In genomic region chr12:57861967-57862366, GRCh38 we compare ENCODE assay signal across 22 cellular contexts. TPM values are rescaled to one million over a fixed set of nuclear protein-coding genes. Genes with fewer than 3 reads are reported as not detected.
DNase-seq lines count a peak whose midpoint lies in the region; ATAC-seq, FAIRE-seq and TF ChIP-seq lines count a peak whose summit lies in the region.
"Had no signal": no experiment of that assay in that cellular context is flagged by ENCODE, and none has a peak within 500 bp of the region (broad histone marks: within the 10 kb centered on the region; RNA-seq: fewer than 3 reads in every experiment).

No MANE protein-coding gene starts in this region.

- no peak overlapping the region for H2AFZ ChIP-seq in astrocyte (ENCODE audit: low read depth, low read length)
- H2AFZ ChIP-seq in H9 (ENCODE audit: low read length) = no peak overlapping the region
- H2AFZ ChIP-seq: GM23248 had no signal

- TF ChIP-seq CTCF in cardiac muscle cell (IDR thresholded peaks at IDR 0.05; ENCODE audit: low read depth, low read length) (no peak), astrocyte (IDR thresholded peaks at IDR 0.05; ENCODE audit: insufficient read depth, low read depth, low read length) (no peak), H9 (conservative IDR thresholded peaks at IDR 0.05) (no peak), A673 (conservative IDR thresholded peaks at IDR 0.05; ENCODE audit: low read depth, low read length) (no peak), breast epithelium (IDR thresholded peaks at IDR 0.05) (no peak)

- H3K4me2 ChIP-seq in astrocyte (ENCODE audit: low read length) (no peak overlapping the region), H9 (ENCODE audit: insufficient read depth, insufficient read length, low read length) (no peak overlapping the region)

- H4K91ac ChIP-seq in H9 (ENCODE audit: insufficient read length, low read depth, low read length) = no peak overlapping the region

- CTCF ChIA-PET in A673 (lab: Charles Lee) = no interaction called here

- FAIRE-seq in astrocyte (lab: Jason Lieb, UNC) = no peak
- FAIRE-seq: GM19239 had no signal

- no peak overlapping the region for H2BK15ac ChIP-seq in H9 (ENCODE audit: low read depth, low read length)

- H3K4me3 Mint-ChIP-seq in astrocyte (ENCODE audit: unreplicated experiment) (no peak overlapping the region), H9 (no peak overlapping the region)
- H3K4me3 Mint-ChIP-seq: B cell; CD4-positive, alpha-beta T cell had no signal

- H3K56ac ChIP-seq in H9 (ENCODE audit: insufficient read length, low read depth, low read length) = no peak overlapping the region

- TF ChIP-seq POLR2A in breast epithelium (IDR thresholded peaks at IDR 0.05) = no peak

- no peak overlapping the region for H3K14ac ChIP-seq in H9 (ENCODE audit: insufficient read depth, low read length)

- POLR2A ChIA-PET in A673 (lab: Charles Lee; ENCODE audit: low non-redundant PET) = interaction anchor here (0.6 kb wide), 1 partner anchor 17 kb away, joined by 6 read pairs; no protein-coding TSS in a partner anchor

- no TSS peak for BruUV-seq in A673 (replicated peaks; lab: Mats Ljungman, UMichigan)

- H4K20me1 ChIP-seq in astrocyte (ENCODE audit: insufficient read depth, low read length) (no peaks in the 10 kb centered on the region), H9 (ENCODE audit: control insufficient read depth, insufficient read depth, insufficient read length) (no peaks in the 10 kb centered on the region)

- H3K36me3 ChIP-seq in cardiac muscle cell = no peaks in the 10 kb centered on the region
- no peaks in the 10 kb centered on the region for H3K36me3 ChIP-seq in astrocyte (ENCODE audit: insufficient read depth, low read length)
- H3K36me3 ChIP-seq in A673 (ENCODE audit: insufficient read depth, low read length, poor library complexity, severe bottlenecking) = no peaks in the 10 kb centered on the region
- H3K36me3 ChIP-seq in breast epithelium = no peaks in the 10 kb centered on the region
- H3K36me3 ChIP-seq: SJSA1 had no signal

- H3K4ac ChIP-seq in H9 (ENCODE audit: low read depth, low read length) = no peak overlapping the region

- H3K36me3 Mint-ChIP-seq in astrocyte (ENCODE audit: low read depth, unreplicated experiment) (no peaks in the 10 kb centered on the region), H9 (ENCODE audit: insufficient read depth in 1 of 3, low read depth in 3 of 3) (no peaks in the 10 kb centered on the region)

- H2AK5ac ChIP-seq in H9 (ENCODE audit: insufficient read length, low read length) = no peak overlapping the region

- DNase-seq in cardiac muscle cell (ENCODE audit: low read depth in 1 of 2, low spot score in 1 of 2) (no peak), Right ventricle myocardium inferior (ENCODE audit: missing footprints) (no peak), astrocyte (ENCODE audit: low read depth) (no peak), kidney tubule cell (ENCODE audit: low spot score) (peak; percentile 15), H9 (no peak), A673 (ENCODE audit: low spot score) (no peak), breast epithelium (ENCODE audit: low spot score in 2 of 2) (no peak)
- DNase-seq: CD4-positive, alpha-beta T cell; GDM1; MV-4-11; NCI-H1694 treated with DMSO at 0.1 percent for 48 hours; NCI-H2107; NCI-H510A; NCI-H82 had no signal

- H3K79me1 ChIP-seq in H9 (ENCODE audit: insufficient read depth, low read depth, low read length, poor library complexity, severe bottlenecking) = no peaks in the 10 kb centered on the region

- no CpG with 5 or more reads among the region's 4 CpGs for WGBS in H9 (ENCODE audit: extremely low coverage, insufficient read length, low lambda C conversion rate)

- H4K8ac ChIP-seq in H9 (replicated peaks; ENCODE audit: insufficient read length, low read depth, low read length) = no peak overlapping the region

- peaks cover 21% of the 10 kb centered on the region for H3K4me1 Mint-ChIP-seq in astrocyte (ENCODE audit: low read depth, unreplicated experiment)
- peaks cover 16% of the 10 kb centered on the region in 2 experiments for H3K4me1 Mint-ChIP-seq in H9

- H3K27ac ChIP-seq in cardiac muscle cell (peak overlapping the region; percentile 57), astrocyte (ENCODE audit: low read depth, low read length) (no peak overlapping the region), H9 (ENCODE audit: insufficient read length, low read depth, low read length) (no peak overlapping the region), A673 (ENCODE audit: low read depth, low read length, poor library complexity, severe bottlenecking) (no peak overlapping the region), breast epithelium (no peak overlapping the region)
- H3K27ac ChIP-seq: 22Rv1, GM23248, SJSA1 had no signal

- H3K4me3 ChIP-seq in cardiac muscle cell = no peak overlapping the region
- no peak overlapping the region for H3K4me3 ChIP-seq in astrocyte (ENCODE audit: insufficient read depth, low read depth, low read length)
- H3K4me3 ChIP-seq in A673 (ENCODE audit: low read depth, low read length, poor library complexity, severe bottlenecking) = no peak overlapping the region
- no peak overlapping the region for H3K4me3 ChIP-seq in breast epithelium
- H3K4me3 ChIP-seq: GM23248, SJSA1 had no signal

- H3K27ac Mint-ChIP-seq in astrocyte (ENCODE audit: unreplicated experiment) (peak overlapping the region; percentile 69), H9 (no peak overlapping the region)
- H3K27ac Mint-ChIP-seq: B cell; CD4-positive, alpha-beta T cell had no signal

- H3K18ac ChIP-seq in H9 (ENCODE audit: insufficient read length, low read depth, low read length) = no peak overlapping the region

- no peak overlapping the region for H2BK20ac ChIP-seq in H9 (ENCODE audit: low read depth, low read length, poor library complexity, severe bottlenecking)

- H3K27me3 ChIP-seq in cardiac muscle cell (no peaks in the 10 kb centered on the region), astrocyte (ENCODE audit: insufficient read depth, low read length) (no peaks in the 10 kb centered on the region), H9 (ENCODE audit: insufficient read depth, low read length) (peaks cover 2% of the 10 kb centered on the region; the same call in 1 of the 2 replicates), A673 (replicated peaks; ENCODE audit: insufficient read depth, low read depth, low read length, poor library complexity) (no peaks in the 10 kb centered on the region), breast epithelium (no peaks in the 10 kb centered on the region)

- H3K23me2 ChIP-seq in H9 (ENCODE audit: insufficient read length, low read depth, low read length, poor library complexity, severe bottlenecking) = peaks cover 8% of the 10 kb centered on the region

- peaks cover 2% of the 10 kb centered on the region for H3K9me3 Mint-ChIP-seq in astrocyte (ENCODE audit: unreplicated experiment)
- no peaks in the 10 kb centered on the region for H3K9me3 Mint-ChIP-seq in H9
- H3K9me3 Mint-ChIP-seq: CD4-positive, alpha-beta T cell had no signal

- ATAC-seq in Right ventricle myocardium inferior = no peak
- no peak for ATAC-seq in GM19035 (IDR thresholded peaks at IDR 0.05; ENCODE audit: unreplicated experiment)

- no peak overlapping the region for H3K9ac ChIP-seq in astrocyte (ENCODE audit: low read length)
- H3K9ac ChIP-seq in H9 (ENCODE audit: extremely low read depth, insufficient read length, low read length) = no peak overlapping the region
- H3K9ac ChIP-seq: GM23248 had no signal

- H3T11ph ChIP-seq in H9 (ENCODE audit: low read length) = no peak overlapping the region

- H2BK5ac ChIP-seq in H9 (ENCODE audit: insufficient read length, low read length) = no peak overlapping the region

- H2BK12ac ChIP-seq in H9 (ENCODE audit: insufficient read length, low read depth, low read length) = no peak overlapping the region

- peaks cover 14% of the 10 kb centered on the region for H3K27me3 Mint-ChIP-seq in astrocyte (ENCODE audit: low read depth, unreplicated experiment)
- H3K27me3 Mint-ChIP-seq in H9 (ENCODE audit: low read depth) = peaks cover 59% of the 10 kb centered on the region

- H4K5ac ChIP-seq in H9 (ENCODE audit: insufficient read length, low read depth, low read length) = no peak overlapping the region

- no peak overlapping the region for H3K23ac ChIP-seq in H9 (ENCODE audit: insufficient read length, low read depth, low read length)

- H3K4me1 ChIP-seq in cardiac muscle cell (ENCODE audit: low read depth) (peaks cover 22% of the 10 kb centered on the region), astrocyte (ENCODE audit: insufficient read depth, low read length) (peaks cover 16% of the 10 kb centered on the region), H9 (ENCODE audit: insufficient read depth, low read length) (no peaks in the 10 kb centered on the region; the same call in 1 of the 2 replicates), A673 (ENCODE audit: insufficient read depth, low read length, poor library complexity, severe bottlenecking) (peaks cover 19% of the 10 kb centered on the region), breast epithelium (peaks cover 0 to 6% of the 10 kb centered on the region in 2 donors)

- no peak overlapping the region for H2BK120ac ChIP-seq in H9 (ENCODE audit: low read depth, low read length, poor library complexity, severe bottlenecking)

- no peaks in the 10 kb centered on the region for H3K79me2 ChIP-seq in astrocyte (ENCODE audit: insufficient read depth, low read length)
- no peaks in the 10 kb centered on the region for H3K79me2 ChIP-seq in H9 (ENCODE audit: insufficient read depth, low read length)

- no peaks in the 10 kb centered on the region for H3K9me3 ChIP-seq in cardiac muscle cell (ENCODE audit: low read depth)
- H3K9me3 ChIP-seq in astrocyte (ENCODE audit: insufficient read depth, low read depth, low read length) = no peaks in the 10 kb centered on the region
- no peaks in the 10 kb centered on the region for H3K9me3 ChIP-seq in H9 (ENCODE audit: control insufficient read depth, low read depth, low read length)
- H3K9me3 ChIP-seq in A673 (ENCODE audit: low read depth, low read length, poor library complexity, severe bottlenecking) = no peaks in the 10 kb centered on the region
- no peaks in the 10 kb centered on the region for H3K9me3 ChIP-seq in breast epithelium
- H3K9me3 ChIP-seq: Caco-2, SJSA1 had no signal

- intact Hi-C loops in Right ventricle myocardium inferior (cut with DNase I) (no loop called here), A673 (cut with micrococcal nuclease; ENCODE audit: unreplicated experiment) (no loop called here), breast epithelium (cut with DNase I; ENCODE audit: low total_unique reads) (loop anchor here (1.0 kb wide), 1 partner anchor 16 kb away; the partner anchor contains the start of gene CTDSP2)

RNA-seq across cellular contexts. Expression of gene CTDSP2, which starts 15.4 kb away (rescaled TPM):
- total RNA-seq in cardiac muscle cell = 103 and 105 TPM in 2 replicates
- 82.9 and 108 TPM in 2 replicates for polyA plus RNA-seq in cardiac muscle cell
- 105 TPM for total RNA-seq in Right ventricle myocardium inferior
- total RNA-seq in astrocyte = 87.1 and 91.9 TPM in 2 replicates
- total RNA-seq in H9 (2021) = 97.5 and 103 TPM in 2 replicates
- total RNA-seq in A673 (2021) = 115 and 132 TPM in 2 replicates
- total RNA-seq in breast epithelium = 100 to 1,000 TPM; 144 to 175 (median 167) TPM

RNA-seq across cellular contexts. Expression of gene AVIL, which starts 43.4 kb away (rescaled TPM):
- 1.6 TPM in 2 replicates for total RNA-seq in cardiac muscle cell
- 1.7 and 2.9 TPM in 2 replicates for polyA plus RNA-seq in cardiac muscle cell
- 2.1 TPM for total RNA-seq in Right ventricle myocardium inferior
- total RNA-seq in astrocyte = 2.5 and 3.2 TPM in 2 replicates
- 1.9 and 2.2 TPM in 2 replicates for total RNA-seq in H9 (2021)
- 4.4 and 5.4 TPM in 2 replicates for total RNA-seq in A673 (2021)
- total RNA-seq in breast epithelium = 10 to 100 TPM in 1 of 3 donors, 1 to 10 TPM in 2; 3.8 to 17.7 (median 8.8) TPM
- total RNA-seq: Daoy had no signal
